ENCODE assay signal across 1 cellular context in the genomic region with DNA sequence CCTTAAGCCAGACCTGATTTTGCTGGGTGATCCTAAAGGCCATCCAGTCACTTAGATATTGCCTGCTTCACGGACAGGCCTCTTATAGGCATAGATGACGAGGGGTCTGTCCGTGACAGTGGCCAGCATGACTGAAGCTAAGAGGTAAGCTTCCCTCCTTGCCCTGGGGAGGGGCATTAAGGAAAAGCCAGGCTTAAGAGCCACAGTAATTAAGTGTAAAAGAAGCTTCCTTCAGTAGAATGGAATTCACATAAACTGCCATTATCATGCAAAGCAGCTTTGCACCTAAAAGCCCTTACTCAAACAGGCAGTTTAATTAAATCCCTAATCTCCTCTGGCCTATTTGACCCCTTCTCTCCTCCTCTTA.
TF ChIP-seq lines count a peak whose summit lies in the region.

No MANE protein-coding gene starts in this region.

TF ChIP-seq in SK-N-SH treated with all-trans-retinoic acid at 6 μM for 48 hours, 23 proteins besides CTCF, POLR2A, EP300 and RAD21 (continued from another document):
- TF ChIP-seq, protein P1, sequence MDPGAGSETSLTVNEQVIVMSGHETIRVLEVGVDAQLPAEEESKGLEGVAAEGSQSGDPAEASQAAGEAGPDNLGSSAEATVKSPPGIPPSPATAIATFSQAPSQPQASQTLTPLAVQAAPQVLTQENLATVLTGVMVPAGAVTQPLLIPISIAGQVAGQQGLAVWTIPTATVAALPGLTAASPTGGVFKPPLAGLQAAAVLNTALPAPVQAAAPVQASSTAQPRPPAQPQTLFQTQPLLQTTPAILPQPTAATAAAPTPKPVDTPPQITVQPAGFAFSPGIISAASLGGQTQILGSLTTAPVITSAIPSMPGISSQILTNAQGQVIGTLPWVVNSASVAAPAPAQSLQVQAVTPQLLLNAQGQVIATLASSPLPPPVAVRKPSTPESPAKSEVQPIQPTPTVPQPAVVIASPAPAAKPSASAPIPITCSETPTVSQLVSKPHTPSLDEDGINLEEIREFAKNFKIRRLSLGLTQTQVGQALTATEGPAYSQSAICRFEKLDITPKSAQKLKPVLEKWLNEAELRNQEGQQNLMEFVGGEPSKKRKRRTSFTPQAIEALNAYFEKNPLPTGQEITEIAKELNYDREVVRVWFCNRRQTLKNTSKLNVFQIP (CRISPR knock-in tag; IDR thresholded peaks at IDR 0.05; ENCODE audit: borderline replicate concordance, low read depth): no peak
- no peak for TF ChIP-seq ZFP30 (CRISPR knock-in tag; IDR thresholded peaks at IDR 0.05)
- TF ChIP-seq OSR1 (CRISPR knock-in tag; IDR thresholded peaks at IDR 0.05): no peak
- TF ChIP-seq ISL1 (CRISPR knock-in tag; IDR thresholded peaks at IDR 0.05): no peak
- TF ChIP-seq ZNF8 (CRISPR knock-in tag; IDR thresholded peaks at IDR 0.05): no peak
- no peak for TF ChIP-seq ESRRG (CRISPR knock-in tag; IDR thresholded peaks at IDR 0.05)
- TF ChIP-seq SNAI2 (CRISPR knock-in tag; IDR thresholded peaks at IDR 0.05): no peak
- TF ChIP-seq TCF4 (CRISPR knock-in tag; IDR thresholded peaks at IDR 0.05; ENCODE audit: borderline replicate concordance): no peak
- TF ChIP-seq BACH2 (CRISPR knock-in tag; IDR thresholded peaks at IDR 0.05; ENCODE audit: borderline replicate concordance): no peak
- TF ChIP-seq ZC3H10 (CRISPR knock-in tag; IDR thresholded peaks at IDR 0.05): no peak
- no peak for TF ChIP-seq RARB (CRISPR knock-in tag; IDR thresholded peaks at IDR 0.05)
TF ChIP-seq in SK-N-SH treated with all-trans-retinoic acid at 6 μM for 48 hours: peak in this region for 0.
